In genomic region chr2:100179806-100180205, GRCh38 we compare ENCODE assay signal across 25 cellular contexts. TPM values are rescaled to one million over a fixed set of nuclear protein-coding genes. Genes with fewer than 3 reads are reported as not detected.
DNase-seq lines count a peak whose midpoint lies in the region; FAIRE-seq and TF ChIP-seq lines count a peak whose summit lies in the region.
"Had no signal": no experiment of that assay in that cellular context is flagged by ENCODE, and none has a peak within 500 bp of the region (broad histone marks: within the 10 kb centered on the region; RNA-seq: fewer than 3 reads in every experiment).

No MANE protein-coding gene starts in this region.

- H3K4me3 ChIP-seq in kidney (ENCODE audit: low read length in 2 of 2) (no peak overlapping the region), parathyroid adenoma (ENCODE audit: low read depth, low read length) (no peak overlapping the region), colonic mucosa (no peak overlapping the region)
- H3K4me3 ChIP-seq: BLaER1 had no signal

- no peak overlapping the region for H4K8ac ChIP-seq in H9 (replicated peaks; ENCODE audit: insufficient read length, low read depth, low read length)

- peaks cover 3% of the 10 kb centered on the region; the same call in 1 of the 2 replicates for H3K4me1 ChIP-seq in H9 (ENCODE audit: insufficient read depth, low read length)
- no peaks in the 10 kb centered on the region for H3K4me1 ChIP-seq in kidney (ENCODE audit: control insufficient read depth in 1 of 2, insufficient read depth in 1 of 2, low read depth in 1 of 2, low read length in 2 of 2)
- H3K4me1 ChIP-seq in parathyroid adenoma: no peaks in the 10 kb centered on the region
- no peaks in the 10 kb centered on the region for H3K4me1 ChIP-seq in colonic mucosa

- H3K23ac ChIP-seq in H9 (ENCODE audit: insufficient read length, low read depth, low read length): no peak overlapping the region

- no peak overlapping the region for H4K5ac ChIP-seq in H9 (ENCODE audit: insufficient read length, low read depth, low read length)

- peaks cover 66% of the 10 kb centered on the region for H3K27me3 Mint-ChIP-seq in H9 (ENCODE audit: low read depth)
- peaks cover 52% of the 10 kb centered on the region for H3K27me3 Mint-ChIP-seq in Calu3 (ENCODE audit: unreplicated experiment)
- H3K27me3 Mint-ChIP-seq: CD4-positive, alpha-beta memory T cell; CD8-positive, alpha-beta memory T cell had no signal

- H2BK12ac ChIP-seq in H9 (ENCODE audit: insufficient read length, low read depth, low read length): no peak overlapping the region

- H3K27ac ChIP-seq in H9 (ENCODE audit: insufficient read length, low read depth, low read length): no peak overlapping the region
- H3K27ac ChIP-seq in kidney (ENCODE audit: low read depth in 2 of 2, low read length in 2 of 2): no peak overlapping the region
- H3K27ac ChIP-seq in parathyroid adenoma: no peak overlapping the region
- H3K27ac ChIP-seq in colonic mucosa: no peak overlapping the region
- H3K27ac ChIP-seq: BLaER1, C4-2B had no signal

- H3K4me1 Mint-ChIP-seq in H9: peaks cover 20 to 32% of the 10 kb centered on the region in 2 experiments
- H3K4me1 Mint-ChIP-seq in Calu3 (ENCODE audit: low read depth, unreplicated experiment): no peaks in the 10 kb centered on the region
- H3K4me1 Mint-ChIP-seq: CD4-positive, alpha-beta memory T cell; CD8-positive, alpha-beta memory T cell had no signal

- H4K91ac ChIP-seq in H9 (ENCODE audit: insufficient read length, low read depth, low read length): no peak overlapping the region

- no TSS peak for BruUV-seq in Calu3 (replicated peaks; lab: Mats Ljungman, UMichigan)

- H3K4ac ChIP-seq in H9 (ENCODE audit: low read depth, low read length): no peak overlapping the region

- no peaks in the 10 kb centered on the region for H3K36me3 Mint-ChIP-seq in H9 (ENCODE audit: insufficient read depth in 1 of 3, low read depth in 3 of 3)
- H3K36me3 Mint-ChIP-seq in Calu3 (ENCODE audit: insufficient read depth, unreplicated experiment): no peaks in the 10 kb centered on the region
- H3K36me3 Mint-ChIP-seq: CD4-positive, alpha-beta memory T cell; CD4-positive, CD25-positive, alpha-beta regulatory T cell; CD8-positive, alpha-beta memory T cell had no signal

- H2AFZ ChIP-seq in H9 (ENCODE audit: low read length) (no peak overlapping the region), parathyroid adenoma (peak overlapping the region; percentile 32)

- no peaks in the 10 kb centered on the region for H3K79me1 ChIP-seq in H9 (ENCODE audit: insufficient read depth, low read depth, low read length, poor library complexity, severe bottlenecking)

- H3K4me3 Mint-ChIP-seq in H9 (no peak overlapping the region), Calu3 (ENCODE audit: low read depth, unreplicated experiment) (no peak overlapping the region)
- H3K4me3 Mint-ChIP-seq: CD4-positive, alpha-beta memory T cell; CD4-positive, CD25-positive, alpha-beta regulatory T cell; CD8-positive, alpha-beta memory T cell had no signal

- H2AK5ac ChIP-seq in H9 (ENCODE audit: insufficient read length, low read length): no peak overlapping the region

- H4K20me1 ChIP-seq in H9 (ENCODE audit: control insufficient read depth, insufficient read depth, insufficient read length): no peaks in the 10 kb centered on the region
- H4K20me1 ChIP-seq: BLaER1 had no signal

- H3K9ac ChIP-seq in H9 (ENCODE audit: extremely low read depth, insufficient read length, low read length) (no peak overlapping the region), kidney (ENCODE audit: low read length in 2 of 2) (no peak overlapping the region), parathyroid adenoma (no peak overlapping the region), colonic mucosa (ENCODE audit: low read depth in 2 of 2, low read length in 2 of 2) (no peak overlapping the region)
- H3K9ac ChIP-seq: BLaER1 had no signal

- no peaks in the 10 kb centered on the region; a peak in 1 of 5 replicates for H3K9me3 Mint-ChIP-seq in H9
- no peaks in the 10 kb centered on the region for H3K9me3 Mint-ChIP-seq in Calu3 (ENCODE audit: low read depth, unreplicated experiment)
- H3K9me3 Mint-ChIP-seq: CD8-positive, alpha-beta memory T cell had no signal

- peaks cover 7% of the 10 kb centered on the region; the same call in 1 of the 2 replicates for H3K27me3 ChIP-seq in H9 (ENCODE audit: insufficient read depth, low read length)
- H3K27me3 ChIP-seq in parathyroid adenoma (ENCODE audit: control insufficient read depth, insufficient read depth, low read length): no peaks in the 10 kb centered on the region
- H3K27me3 ChIP-seq in colonic mucosa: no peaks in the 10 kb centered on the region
- H3K27me3 ChIP-seq: BE2C, BLaER1 had no signal

- H3K56ac ChIP-seq in H9 (ENCODE audit: insufficient read length, low read depth, low read length): no peak overlapping the region

- intact Hi-C loops in kidney (cut with DNase I): no loop called here
- intact Hi-C loops in colonic mucosa (cut with DNase I): no loop called here
- intact Hi-C loops in Calu3 (cut with micrococcal nuclease; ENCODE audit: unreplicated experiment): no loop called here

- no peaks in the 10 kb centered on the region for H3K23me2 ChIP-seq in H9 (ENCODE audit: insufficient read length, low read depth, low read length, poor library complexity, severe bottlenecking)

- H3K18ac ChIP-seq in H9 (ENCODE audit: insufficient read length, low read depth, low read length): no peak overlapping the region

- H3K36me3 ChIP-seq in kidney (ENCODE audit: control insufficient read depth in 1 of 2, insufficient read depth in 2 of 2, low read length in 2 of 2) (no peaks in the 10 kb centered on the region), parathyroid adenoma (ENCODE audit: control insufficient read depth, insufficient read depth, low read length) (no peaks in the 10 kb centered on the region), colonic mucosa (no peaks in the 10 kb centered on the region)
- H3K36me3 ChIP-seq: BE2C, BLaER1 had no signal

- H3K9me3 ChIP-seq in H9 (ENCODE audit: control insufficient read depth, low read depth, low read length) (no peaks in the 10 kb centered on the region), kidney (ENCODE audit: control insufficient read depth in 1 of 2, low read length in 2 of 2) (no peaks in the 10 kb centered on the region), parathyroid adenoma (ENCODE audit: control insufficient read depth, low read length) (no peaks in the 10 kb centered on the region), colonic mucosa (no peaks in the 10 kb centered on the region)
- H3K9me3 ChIP-seq: BE2C had no signal

- TF ChIP-seq CTCF in H9 (conservative IDR thresholded peaks at IDR 0.05) (no peak), kidney (IDR thresholded peaks at IDR 0.05; ENCODE audit: borderline replicate concordance, extremely low read depth, insufficient read depth) (no peak), parathyroid adenoma (IDR thresholded peaks at IDR 0.05) (no peak), colonic mucosa (IDR thresholded peaks at IDR 0.05) (no peak), Calu3 (IDR thresholded peaks at IDR 0.05; ENCODE audit: unreplicated experiment) (no peak)

- H2BK15ac ChIP-seq in H9 (ENCODE audit: low read depth, low read length): no peak overlapping the region

- CTCF ChIA-PET in Calu3 (lab: Charles Lee): no interaction called here

- H3K4me2 ChIP-seq in H9 (ENCODE audit: insufficient read depth, insufficient read length, low read length) (no peak overlapping the region), parathyroid adenoma (ENCODE audit: low read length) (no peak overlapping the region)
- H3K4me2 ChIP-seq: BLaER1 had no signal

- H3K14ac ChIP-seq in H9 (ENCODE audit: insufficient read depth, low read length): no peak overlapping the region

- H2BK120ac ChIP-seq in H9 (ENCODE audit: low read depth, low read length, poor library complexity, severe bottlenecking): no peak overlapping the region

- DNase-seq in H9 (peak; percentile 15), SK-N-DZ (ENCODE audit: low spot score) (peak; percentile 54), kidney (peak; percentile 4), colonic mucosa (no peak), CD1c-positive myeloid dendritic cell (ENCODE audit: extremely low spot score) (no peak), Calu3 (no peak), NCI-H146 treated with DMSO at 0.1 percent for 48 hours (lab: John Stamatoyannopoulos, UW; ENCODE audit: unreplicated experiment) (no peak)
- DNase-seq: 8988T; ACHN; CD4-positive, alpha-beta memory T cell; CD4-positive, CD25-positive, alpha-beta regulatory T cell; CD8-positive, alpha-beta memory T cell; COR-L47; DMS79 treated with DMSO at 0.1 percent for 48 hours; GF-D8 had no signal

- no peak overlapping the region for H2BK5ac ChIP-seq in H9 (ENCODE audit: insufficient read length, low read length)

- no peak for FAIRE-seq in kidney (lab: Jason Lieb, UNC)
- FAIRE-seq: A204.1, D721Med, G401.6, GM12891, GM19239 had no signal

- no peak overlapping the region for H3K27ac Mint-ChIP-seq in H9
- no peak overlapping the region for H3K27ac Mint-ChIP-seq in Calu3 (ENCODE audit: unreplicated experiment)
- H3K27ac Mint-ChIP-seq: CD4-positive, CD25-positive, alpha-beta regulatory T cell; CD8-positive, alpha-beta memory T cell had no signal

- no peak overlapping the region for H2BK20ac ChIP-seq in H9 (ENCODE audit: low read depth, low read length, poor library complexity, severe bottlenecking)

- H3K79me2 ChIP-seq in H9 (ENCODE audit: insufficient read depth, low read length) (no peaks in the 10 kb centered on the region), parathyroid adenoma (no peaks in the 10 kb centered on the region)

- no CpG with 5 or more reads among the region's 2 CpGs for WGBS in H9 (ENCODE audit: extremely low coverage, insufficient read length, low lambda C conversion rate)

- no peak overlapping the region for H3T11ph ChIP-seq in H9 (ENCODE audit: low read length)

RNA-seq across cellular contexts. Expression of gene AFF3, which starts 37.4 kb away (rescaled TPM):
- total RNA-seq in H9 (2021): 0.15 and 0.22 TPM in 2 replicates
- polyA plus RNA-seq in SK-N-DZ (2014; cell fraction: cytosol; rRNA removed): 2.3 and 2.9 TPM in 2 replicates
- polyA plus RNA-seq in SK-N-DZ (2014; cell fraction: nucleus; rRNA removed): 2.2 and 6.4 TPM in 2 replicates
- 11.0 TPM for total RNA-seq in kidney
- 0.65 TPM for polyA plus RNA-seq in kidney (ENCODE audit: insufficient read depth, low read depth, low replicate concordance)
- 1 to 10 TPM in 1 of 2 donors, under 1 TPM in 1; 0.86 to 2.6 TPM for total RNA-seq in colonic mucosa
- total RNA-seq in Calu3 (2022): not detected in 2 replicates
- total RNA-seq: A673 had no signal

Comparison
In these comparisons a context has a peak if more than half of its experiments do, and no peak if none do; other contexts are left out.
1. DNase-seq: peak in H9 (single experiment), SK-N-DZ (single experiment) and kidney (single experiment); none in colonic mucosa (single experiment), CD1c-positive myeloid dendritic cell (single experiment), Calu3 (single experiment) and NCI-H146 treated with DMSO at 0.1 percent for 48 hours (single experiment).